In genomic region chr2:229417906-229418305, GRCh38 we compare ENCODE assay signal across 15 cellular contexts.
DNase-seq lines count a peak whose midpoint lies in the region; ATAC-seq, FAIRE-seq and TF ChIP-seq lines count a peak whose summit lies in the region.
"Had no signal": no experiment of that assay in that cellular context is flagged by ENCODE, and none has a peak within 500 bp of the region (broad histone marks: within the 10 kb centered on the region; RNA-seq: fewer than 3 reads in every experiment).

No MANE protein-coding gene starts in this region.

- intact Hi-C loops in MCF 10A (cut with micrococcal nuclease), result no loop called here
- intact Hi-C loops in mammary epithelial cell (cut with micrococcal nuclease), result no loop called here
- intact Hi-C loops in uterus (cut with DNase I; ENCODE audit: low total_unique reads), result no loop called here

- H3K4me3 Mint-ChIP-seq in MCF 10A (ENCODE audit: unreplicated experiment) (no peak overlapping the region), immature natural killer cell (no peak overlapping the region)
- H3K4me3 Mint-ChIP-seq in activated T-cell treated with anti-CD3 and anti-CD28 coated beads, Interleukin-2, amount 50 U/mL, for 24 hours, result no peak overlapping the region
- H3K4me3 Mint-ChIP-seq: effector memory CD8-positive, alpha-beta T cell had no signal

- CTCF ChIA-PET in MCF 10A (lab: Yijun Ruan, JAX), result interaction anchor here (0.9 to 1.0 kb wide), 2 partner anchors 13 to 284 kb away, joined by 3 read pairs; no protein-coding TSS in a partner anchor
- CTCF ChIA-PET in mammary epithelial cell (lab: Charles Lee; ENCODE audit: low non-redundant PET), result no interaction called here

- H2AFZ ChIP-seq in mammary epithelial cell (ENCODE audit: low read depth, low read length), result no peak overlapping the region

- BruUV-seq in MCF 10A (replicated peaks; lab: Mats Ljungman, UMichigan), result no TSS peak
- no TSS peak for BruUV-seq in mammary epithelial cell (replicated peaks; lab: Mats Ljungman, UMichigan)

- H3K79me2 ChIP-seq in mammary epithelial cell (ENCODE audit: insufficient read depth, low read length), result no peaks in the 10 kb centered on the region

- H3K9ac ChIP-seq in mammary epithelial cell (ENCODE audit: insufficient read depth, low read length), result no peak overlapping the region
- H3K9ac ChIP-seq: SK-N-SH had no signal

- H3K27me3 ChIP-seq in mammary epithelial cell (ENCODE audit: insufficient read depth, low read length), result no peaks in the 10 kb centered on the region
- H3K27me3 ChIP-seq in gastroesophageal sphincter, result no peaks in the 10 kb centered on the region
- no peaks in the 10 kb centered on the region for H3K27me3 ChIP-seq in uterus
- H3K27me3 ChIP-seq in small intestine (ENCODE audit: control insufficient read depth in 2 of 2, insufficient read depth in 2 of 2, low read length in 2 of 2), result no peaks in the 10 kb centered on the region
- H3K27me3 ChIP-seq: gastrocnemius medialis had no signal

- H3K27ac ChIP-seq in mammary epithelial cell (ENCODE audit: insufficient read depth, low read depth, low read length), result no peak overlapping the region
- H3K27ac ChIP-seq in gastroesophageal sphincter, result peak overlapping the region in 3 of 4 donors; percentile 63 to 77 (median 69)
- peak overlapping the region; percentile 78 to 86 for H3K27ac ChIP-seq in uterus
- H3K27ac ChIP-seq in small intestine (ENCODE audit: low read depth in 1 of 2, low read length in 1 of 2), result no peak overlapping the region
- H3K27ac ChIP-seq: 22Rv1 had no signal

- H3K9me3 ChIP-seq in mammary epithelial cell (replicated peaks; ENCODE audit: insufficient read depth, low read length) (no peaks in the 10 kb centered on the region), gastroesophageal sphincter (no peaks in the 10 kb centered on the region), uterus (no peaks in the 10 kb centered on the region), small intestine (ENCODE audit: control insufficient read depth, low read depth) (no peaks in the 10 kb centered on the region)
- H3K9me3 ChIP-seq: gastrocnemius medialis, SK-N-SH had no signal

- H3K27me3 Mint-ChIP-seq in MCF 10A (ENCODE audit: insufficient read depth, unreplicated experiment) (no peaks in the 10 kb centered on the region), immature natural killer cell (ENCODE audit: low read depth in 3 of 3) (peaks cover 0 to 5% (median 4%) of the 10 kb centered on the region in 3 donors)
- no peaks in the 10 kb centered on the region for H3K27me3 Mint-ChIP-seq in activated T-cell treated with anti-CD3 and anti-CD28 coated beads, Interleukin-2, amount 50 U/mL, for 24 hours

- peaks cover 14% of the 10 kb centered on the region for H3K9me3 Mint-ChIP-seq in MCF 10A (ENCODE audit: unreplicated experiment)
- H3K9me3 Mint-ChIP-seq in immature natural killer cell, result peaks cover 0 to 6% (median 0%) of the 10 kb centered on the region in 6 donors
- H3K9me3 Mint-ChIP-seq in activated T-cell treated with anti-CD3 and anti-CD28 coated beads, Interleukin-2, amount 50 U/mL, for 24 hours, result no peaks in the 10 kb centered on the region

- ATAC-seq in gastroesophageal sphincter, result no peak
- ATAC-seq: effector memory CD8-positive, alpha-beta T cell; gastrocnemius medialis had no signal

- H3K4me3 ChIP-seq in mammary epithelial cell (replicated peaks in 1 of 3; ENCODE audit: insufficient read depth in 1 of 3, low read depth in 2 of 3, low read length in 3 of 3), result no peak overlapping the region
- H3K4me3 ChIP-seq in gastroesophageal sphincter, result no peak overlapping the region
- no peak overlapping the region for H3K4me3 ChIP-seq in uterus
- H3K4me3 ChIP-seq in small intestine (ENCODE audit: low read depth in 1 of 2, low read length in 2 of 2), result no peak overlapping the region
- H3K4me3 ChIP-seq: gastrocnemius medialis had no signal

- H3K36me3 ChIP-seq in mammary epithelial cell (ENCODE audit: insufficient read depth, low read length) (no peaks in the 10 kb centered on the region), gastroesophageal sphincter (no peaks in the 10 kb centered on the region), uterus (no peaks in the 10 kb centered on the region), small intestine (ENCODE audit: control insufficient read depth in 2 of 2, insufficient read depth in 2 of 2, low read length in 2 of 2) (no peaks in the 10 kb centered on the region)
- H3K36me3 ChIP-seq: gastrocnemius medialis had no signal

- no peak for TF ChIP-seq EP300 in gastroesophageal sphincter (IDR thresholded peaks at IDR 0.05)

- peaks cover 55% of the 10 kb centered on the region for H3K36me3 Mint-ChIP-seq in MCF 10A (ENCODE audit: insufficient read depth, unreplicated experiment)
- no peaks in the 10 kb centered on the region for H3K36me3 Mint-ChIP-seq in immature natural killer cell
- no peaks in the 10 kb centered on the region for H3K36me3 Mint-ChIP-seq in activated T-cell treated with anti-CD3 and anti-CD28 coated beads, Interleukin-2, amount 50 U/mL, for 24 hours (ENCODE audit: low read depth)

- FAIRE-seq in small intestine (lab: Jason Lieb, UNC), result no peak
- FAIRE-seq: keratinocyte had no signal

- H3K4me1 Mint-ChIP-seq in MCF 10A (ENCODE audit: insufficient read depth, unreplicated experiment) (peaks cover 17% of the 10 kb centered on the region), immature natural killer cell (no peaks in the 10 kb centered on the region)
- H3K4me1 Mint-ChIP-seq in activated T-cell treated with anti-CD3 and anti-CD28 coated beads, Interleukin-2, amount 50 U/mL, for 24 hours (ENCODE audit: low read depth), result no peaks in the 10 kb centered on the region

- 97% methylated on average over 7 of the region's 7 CpGs for WGBS in mammary epithelial cell (ENCODE audit: low coverage, missing lambda C conversion rate)
- WGBS in gastroesophageal sphincter (ENCODE audit: low coverage in 1 of 2), 2 donors, result 67 to 85% methylated on average over 4 of the region's 7 CpGs
- 54 to 69% (median 60%) methylated on average over 7 of the region's 7 CpGs for WGBS in small intestine, 3 donors

- dilution Hi-C loops in mammary epithelial cell (cut with HindIII; ENCODE audit: low sequenced_read_pairs), result no loop called here

- H3K4me2 ChIP-seq in mammary epithelial cell (ENCODE audit: insufficient read depth, low read depth, low read length), result no peak overlapping the region
- H3K4me2 ChIP-seq: SK-N-SH had no signal

- no peak for DNase-seq in MCF 10A (ENCODE audit: unreplicated experiment)
- no peak for DNase-seq in mammary epithelial cell
- peak; percentile 97 for DNase-seq in NCI-H510A treated with DMSO at 0.1 percent for 48 hours (lab: John Stamatoyannopoulos, UW)
- no peak for DNase-seq in uterus
- DNase-seq in immature natural killer cell, result no peak
- no peak for DNase-seq in small intestine
- DNase-seq in activated T-cell treated with anti-CD3 and anti-CD28 coated beads, Interleukin-2, amount 50 U/mL, for 24 hours, result no peak
- DNase-seq: amygdala; effector memory CD8-positive, alpha-beta T cell; gastrocnemius medialis; NK-92 treated with Interleukin-12 subunit alpha and Interleukin-12 subunit beta, amount 100 ng/mL, for 24 hours; SK-N-SH had no signal

- POLR2A ChIA-PET in MCF 10A (lab: Yijun Ruan, JAX), result interaction anchor here (0.7 to 1.6 kb wide), 2 partner anchors 10 to 197 kb away, joined by 3 to 7 read pairs; no protein-coding TSS in a partner anchor

- in situ Hi-C loops in mammary epithelial cell (cut with MboI; ENCODE audit: low sequenced_read_pairs in 2 of 2), result no loop called here

- TF ChIP-seq CTCF in MCF 10A (IDR thresholded peaks at IDR 0.05; ENCODE audit: unreplicated experiment), result no peak
- TF ChIP-seq CTCF in mammary epithelial cell (conservative IDR thresholded peaks at IDR 0.05 in 1 of 2, IDR thresholded peaks at IDR 0.05 in 1 of 2; ENCODE audit: extremely low read depth in 1 of 2, insufficient read depth in 1 of 2, low read depth in 1 of 2, low read length in 2 of 2), result no peak
- no peak for TF ChIP-seq CTCF in gastroesophageal sphincter (IDR thresholded peaks at IDR 0.05)
- TF ChIP-seq CTCF in uterus (IDR thresholded peaks at IDR 0.05), result no peak

- H4K20me1 ChIP-seq in mammary epithelial cell (ENCODE audit: insufficient read depth, low read length), result no peaks in the 10 kb centered on the region

- H3K4me1 ChIP-seq in mammary epithelial cell (ENCODE audit: insufficient read depth, low read length) (no peaks in the 10 kb centered on the region), gastroesophageal sphincter (peaks cover 0 to 15% (median 13%) of the 10 kb centered on the region in 3 donors), uterus (peaks cover 0 to 13% of the 10 kb centered on the region in 2 donors), small intestine (ENCODE audit: control insufficient read depth in 2 of 2, insufficient read depth in 1 of 2, low read depth in 1 of 2, low read length in 1 of 2) (no peaks in the 10 kb centered on the region)
- H3K4me1 ChIP-seq: gastrocnemius medialis had no signal

- H3K27ac Mint-ChIP-seq in MCF 10A (ENCODE audit: low read depth, unreplicated experiment) (peak overlapping the region; percentile 83), immature natural killer cell (peak overlapping the region in 1 of 6 donors; percentile 31)
- no peak overlapping the region for H3K27ac Mint-ChIP-seq in activated T-cell treated with anti-CD3 and anti-CD28 coated beads, Interleukin-2, amount 50 U/mL, for 24 hours
- H3K27ac Mint-ChIP-seq: effector memory CD8-positive, alpha-beta T cell had no signal

- TF ChIP-seq POLR2A in gastroesophageal sphincter (IDR thresholded peaks at IDR 0.05) (no peak), uterus (IDR thresholded peaks at IDR 0.05) (no peak)

Comparison
In these comparisons a context has a peak if more than half of its experiments do, and no peak if none do; other contexts are left out.
1. H3K27ac ChIP-seq: peak in gastroesophageal sphincter (3 of 4) and uterus (2 of 2); none in mammary epithelial cell (single experiment) and small intestine (0 of 2).